Comparison of ENCODE assay signal across 1 cellular context in genomic region chr5:80474929-80475328, GRCh38.
TF ChIP-seq lines count a peak whose summit lies in the region.

No MANE protein-coding gene starts in this region.

TF ChIP-seq in HepG2, 621 proteins besides CTCF, POLR2A, EP300 and RAD21 (continued from another document and continues in another):
- TF ChIP-seq, protein P1, sequence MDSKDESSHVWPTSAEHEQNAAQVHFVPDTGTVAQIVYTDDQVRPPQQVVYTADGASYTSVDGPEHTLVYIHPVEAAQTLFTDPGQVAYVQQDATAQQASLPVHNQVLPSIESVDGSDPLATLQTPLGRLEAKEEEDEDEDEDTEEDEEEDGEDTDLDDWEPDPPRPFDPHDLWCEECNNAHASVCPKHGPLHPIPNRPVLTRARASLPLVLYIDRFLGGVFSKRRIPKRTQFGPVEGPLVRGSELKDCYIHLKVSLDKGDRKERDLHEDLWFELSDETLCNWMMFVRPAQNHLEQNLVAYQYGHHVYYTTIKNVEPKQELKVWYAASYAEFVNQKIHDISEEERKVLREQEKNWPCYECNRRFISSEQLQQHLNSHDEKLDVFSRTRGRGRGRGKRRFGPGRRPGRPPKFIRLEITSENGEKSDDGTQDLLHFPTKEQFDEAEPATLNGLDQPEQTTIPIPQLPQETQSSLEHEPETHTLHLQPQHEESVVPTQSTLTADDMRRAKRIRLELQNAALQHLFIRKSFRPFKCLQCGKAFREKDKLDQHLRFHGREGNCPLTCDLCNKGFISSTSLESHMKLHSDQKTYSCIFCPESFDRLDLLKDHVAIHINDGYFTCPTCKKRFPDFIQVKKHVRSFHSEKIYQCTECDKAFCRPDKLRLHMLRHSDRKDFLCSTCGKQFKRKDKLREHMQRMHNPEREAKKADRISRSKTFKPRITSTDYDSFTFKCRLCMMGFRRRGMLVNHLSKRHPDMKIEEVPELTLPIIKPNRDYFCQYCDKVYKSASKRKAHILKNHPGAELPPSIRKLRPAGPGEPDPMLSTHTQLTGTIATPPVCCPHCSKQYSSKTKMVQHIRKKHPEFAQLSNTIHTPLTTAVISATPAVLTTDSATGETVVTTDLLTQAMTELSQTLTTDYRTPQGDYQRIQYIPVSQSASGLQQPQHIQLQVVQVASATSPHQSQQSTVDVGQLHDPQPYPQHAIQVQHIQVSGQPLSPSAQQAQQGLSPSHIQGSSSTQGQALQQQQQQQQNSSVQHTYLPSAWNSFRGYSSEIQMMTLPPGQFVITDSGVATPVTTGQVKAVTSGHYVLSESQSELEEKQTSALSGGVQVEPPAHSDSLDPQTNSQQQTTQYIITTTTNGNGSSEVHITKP (CRISPR knock-in tag; IDR thresholded peaks at IDR 0.05; ENCODE audit: low read depth) = no peak
- TF ChIP-seq POLR2AphosphoS2 (IDR thresholded peaks at IDR 0.05; ENCODE audit: low read depth, low read length) (no peak), NFKB2 (CRISPR knock-in tag; IDR thresholded peaks at IDR 0.05; ENCODE audit: borderline replicate concordance) (no peak), GLI4 (CRISPR knock-in tag; IDR thresholded peaks at IDR 0.05; ENCODE audit: borderline replicate concordance) (no peak), MLLT10 (CRISPR knock-in tag; IDR thresholded peaks at IDR 0.05) (no peak), JUNB (CRISPR knock-in tag; IDR thresholded peaks at IDR 0.05; ENCODE audit: borderline replicate concordance) (no peak), ZBTB42 (CRISPR knock-in tag; IDR thresholded peaks at IDR 0.05) (no peak), NR2F2 (IDR thresholded peaks at IDR 0.05; ENCODE audit: borderline replicate concordance, low read depth) (peak; percentile 51; the same call in 1 of the 2 replicates), ZNF619 (CRISPR knock-in tag; IDR thresholded peaks at IDR 0.05) (no peak), SMAD3 (CRISPR knock-in tag; IDR thresholded peaks at IDR 0.05) (0 out of 2 replicates have a peak, but pooled peaks have one; percentile 67), ZNF552 (CRISPR knock-in tag; IDR thresholded peaks at IDR 0.05; ENCODE audit: borderline replicate concordance) (no peak), ZFP37 (CRISPR knock-in tag; IDR thresholded peaks at IDR 0.05; ENCODE audit: borderline replicate concordance) (no peak), POLR2G (IDR thresholded peaks at IDR 0.05; ENCODE audit: low read depth, low read length) (no peak), ZNF766 (CRISPR knock-in tag; IDR thresholded peaks at IDR 0.05; ENCODE audit: borderline replicate concordance) (no peak), FOXP4 (CRISPR knock-in tag; IDR thresholded peaks at IDR 0.05) (peak; percentile 68), ZNF891 (CRISPR knock-in tag; IDR thresholded peaks at IDR 0.05) (no peak), ZNF672 (CRISPR knock-in tag; IDR thresholded peaks at IDR 0.05) (no peak), FIP1L1 (IDR thresholded peaks at IDR 0.05; ENCODE audit: borderline replicate concordance, insufficient read depth, low read depth, low read length) (no peak), JARID2 (CRISPR knock-in tag; IDR thresholded peaks at IDR 0.05; ENCODE audit: insufficient replicate concordance) (no peak), TOE1 (CRISPR knock-in tag; IDR thresholded peaks at IDR 0.05) (no peak), AGO1 (IDR thresholded peaks at IDR 0.05; ENCODE audit: low read depth, low read length, poor library complexity, severe bottlenecking) (no peak), ZNF780A (CRISPR knock-in tag; IDR thresholded peaks at IDR 0.05) (no peak), ZNF34 (CRISPR knock-in tag; IDR thresholded peaks at IDR 0.05; ENCODE audit: borderline replicate concordance) (no peak), MTF2 (CRISPR knock-in tag; IDR thresholded peaks at IDR 0.05; ENCODE audit: borderline replicate concordance) (no peak), SNAPC5 (CRISPR knock-in tag; IDR thresholded peaks at IDR 0.05; ENCODE audit: borderline replicate concordance) (no peak), CBFB (CRISPR knock-in tag; IDR thresholded peaks at IDR 0.05) (no peak), ZNF7 (CRISPR knock-in tag; IDR thresholded peaks at IDR 0.05) (no peak), MAFF (IDR thresholded peaks at IDR 0.05; ENCODE audit: low read depth, low read length) (no peak), ZNF451 (CRISPR knock-in tag; IDR thresholded peaks at IDR 0.05) (no peak), POGZ (CRISPR knock-in tag; IDR thresholded peaks at IDR 0.05) (peak; percentile 84), ZNF143 (CRISPR knock-in tag; IDR thresholded peaks at IDR 0.05) (no peak), CHCHD3 (CRISPR knock-in tag; IDR thresholded peaks at IDR 0.05) (no peak), POLR2AphosphoS5 (IDR thresholded peaks at IDR 0.05; ENCODE audit: low read depth, low read length) (no peak)
- TF ChIP-seq, protein P2, sequence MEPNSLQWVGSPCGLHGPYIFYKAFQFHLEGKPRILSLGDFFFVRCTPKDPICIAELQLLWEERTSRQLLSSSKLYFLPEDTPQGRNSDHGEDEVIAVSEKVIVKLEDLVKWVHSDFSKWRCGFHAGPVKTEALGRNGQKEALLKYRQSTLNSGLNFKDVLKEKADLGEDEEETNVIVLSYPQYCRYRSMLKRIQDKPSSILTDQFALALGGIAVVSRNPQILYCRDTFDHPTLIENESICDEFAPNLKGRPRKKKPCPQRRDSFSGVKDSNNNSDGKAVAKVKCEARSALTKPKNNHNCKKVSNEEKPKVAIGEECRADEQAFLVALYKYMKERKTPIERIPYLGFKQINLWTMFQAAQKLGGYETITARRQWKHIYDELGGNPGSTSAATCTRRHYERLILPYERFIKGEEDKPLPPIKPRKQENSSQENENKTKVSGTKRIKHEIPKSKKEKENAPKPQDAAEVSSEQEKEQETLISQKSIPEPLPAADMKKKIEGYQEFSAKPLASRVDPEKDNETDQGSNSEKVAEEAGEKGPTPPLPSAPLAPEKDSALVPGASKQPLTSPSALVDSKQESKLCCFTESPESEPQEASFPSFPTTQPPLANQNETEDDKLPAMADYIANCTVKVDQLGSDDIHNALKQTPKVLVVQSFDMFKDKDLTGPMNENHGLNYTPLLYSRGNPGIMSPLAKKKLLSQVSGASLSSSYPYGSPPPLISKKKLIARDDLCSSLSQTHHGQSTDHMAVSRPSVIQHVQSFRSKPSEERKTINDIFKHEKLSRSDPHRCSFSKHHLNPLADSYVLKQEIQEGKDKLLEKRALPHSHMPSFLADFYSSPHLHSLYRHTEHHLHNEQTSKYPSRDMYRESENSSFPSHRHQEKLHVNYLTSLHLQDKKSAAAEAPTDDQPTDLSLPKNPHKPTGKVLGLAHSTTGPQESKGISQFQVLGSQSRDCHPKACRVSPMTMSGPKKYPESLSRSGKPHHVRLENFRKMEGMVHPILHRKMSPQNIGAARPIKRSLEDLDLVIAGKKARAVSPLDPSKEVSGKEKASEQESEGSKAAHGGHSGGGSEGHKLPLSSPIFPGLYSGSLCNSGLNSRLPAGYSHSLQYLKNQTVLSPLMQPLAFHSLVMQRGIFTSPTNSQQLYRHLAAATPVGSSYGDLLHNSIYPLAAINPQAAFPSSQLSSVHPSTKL (CRISPR knock-in tag; IDR thresholded peaks at IDR 0.05) = peak; percentile 77
- TF ChIP-seq, protein P3, sequence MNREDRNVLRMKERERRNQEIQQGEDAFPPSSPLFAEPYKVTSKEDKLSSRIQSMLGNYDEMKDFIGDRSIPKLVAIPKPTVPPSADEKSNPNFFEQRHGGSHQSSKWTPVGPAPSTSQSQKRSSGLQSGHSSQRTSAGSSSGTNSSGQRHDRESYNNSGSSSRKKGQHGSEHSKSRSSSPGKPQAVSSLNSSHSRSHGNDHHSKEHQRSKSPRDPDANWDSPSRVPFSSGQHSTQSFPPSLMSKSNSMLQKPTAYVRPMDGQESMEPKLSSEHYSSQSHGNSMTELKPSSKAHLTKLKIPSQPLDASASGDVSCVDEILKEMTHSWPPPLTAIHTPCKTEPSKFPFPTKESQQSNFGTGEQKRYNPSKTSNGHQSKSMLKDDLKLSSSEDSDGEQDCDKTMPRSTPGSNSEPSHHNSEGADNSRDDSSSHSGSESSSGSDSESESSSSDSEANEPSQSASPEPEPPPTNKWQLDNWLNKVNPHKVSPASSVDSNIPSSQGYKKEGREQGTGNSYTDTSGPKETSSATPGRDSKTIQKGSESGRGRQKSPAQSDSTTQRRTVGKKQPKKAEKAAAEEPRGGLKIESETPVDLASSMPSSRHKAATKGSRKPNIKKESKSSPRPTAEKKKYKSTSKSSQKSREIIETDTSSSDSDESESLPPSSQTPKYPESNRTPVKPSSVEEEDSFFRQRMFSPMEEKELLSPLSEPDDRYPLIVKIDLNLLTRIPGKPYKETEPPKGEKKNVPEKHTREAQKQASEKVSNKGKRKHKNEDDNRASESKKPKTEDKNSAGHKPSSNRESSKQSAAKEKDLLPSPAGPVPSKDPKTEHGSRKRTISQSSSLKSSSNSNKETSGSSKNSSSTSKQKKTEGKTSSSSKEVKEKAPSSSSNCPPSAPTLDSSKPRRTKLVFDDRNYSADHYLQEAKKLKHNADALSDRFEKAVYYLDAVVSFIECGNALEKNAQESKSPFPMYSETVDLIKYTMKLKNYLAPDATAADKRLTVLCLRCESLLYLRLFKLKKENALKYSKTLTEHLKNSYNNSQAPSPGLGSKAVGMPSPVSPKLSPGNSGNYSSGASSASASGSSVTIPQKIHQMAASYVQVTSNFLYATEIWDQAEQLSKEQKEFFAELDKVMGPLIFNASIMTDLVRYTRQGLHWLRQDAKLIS (CRISPR knock-in tag; IDR thresholded peaks at IDR 0.05) = no peak
- TF ChIP-seq, protein P4, sequence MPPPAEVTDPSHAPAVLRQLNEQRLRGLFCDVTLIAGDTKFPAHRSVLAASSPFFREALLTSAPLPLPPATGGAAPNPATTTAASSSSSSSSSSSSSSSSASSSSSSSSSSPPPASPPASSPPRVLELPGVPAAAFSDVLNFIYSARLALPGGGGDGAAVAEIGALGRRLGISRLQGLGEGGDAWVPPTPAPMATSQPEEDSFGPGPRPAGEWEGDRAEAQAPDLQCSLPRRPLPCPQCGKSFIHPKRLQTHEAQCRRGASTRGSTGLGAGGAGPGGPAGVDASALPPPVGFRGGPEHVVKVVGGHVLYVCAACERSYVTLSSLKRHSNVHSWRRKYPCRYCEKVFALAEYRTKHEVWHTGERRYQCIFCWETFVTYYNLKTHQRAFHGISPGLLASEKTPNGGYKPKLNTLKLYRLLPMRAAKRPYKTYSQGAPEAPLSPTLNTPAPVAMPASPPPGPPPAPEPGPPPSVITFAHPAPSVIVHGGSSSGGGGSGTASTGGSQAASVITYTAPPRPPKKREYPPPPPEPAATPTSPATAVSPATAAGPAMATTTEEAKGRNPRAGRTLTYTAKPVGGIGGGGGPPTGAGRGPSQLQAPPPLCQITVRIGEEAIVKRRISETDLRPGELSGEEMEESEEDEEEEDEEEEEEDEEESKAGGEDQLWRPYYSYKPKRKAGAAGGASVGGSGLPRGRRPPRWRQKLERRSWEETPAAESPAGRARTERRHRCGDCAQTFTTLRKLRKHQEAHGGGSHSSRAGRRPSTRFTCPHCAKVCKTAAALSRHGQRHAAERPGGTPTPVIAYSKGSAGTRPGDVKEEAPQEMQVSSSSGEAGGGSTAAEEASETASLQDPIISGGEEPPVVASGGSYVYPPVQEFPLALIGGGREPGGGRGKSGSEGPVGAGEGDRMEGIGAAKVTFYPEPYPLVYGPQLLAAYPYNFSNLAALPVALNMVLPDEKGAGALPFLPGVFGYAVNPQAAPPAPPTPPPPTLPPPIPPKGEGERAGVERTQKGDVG (CRISPR knock-in tag; IDR thresholded peaks at IDR 0.05; ENCODE audit: borderline replicate concordance) = no peak
- TF ChIP-seq, protein P5, sequence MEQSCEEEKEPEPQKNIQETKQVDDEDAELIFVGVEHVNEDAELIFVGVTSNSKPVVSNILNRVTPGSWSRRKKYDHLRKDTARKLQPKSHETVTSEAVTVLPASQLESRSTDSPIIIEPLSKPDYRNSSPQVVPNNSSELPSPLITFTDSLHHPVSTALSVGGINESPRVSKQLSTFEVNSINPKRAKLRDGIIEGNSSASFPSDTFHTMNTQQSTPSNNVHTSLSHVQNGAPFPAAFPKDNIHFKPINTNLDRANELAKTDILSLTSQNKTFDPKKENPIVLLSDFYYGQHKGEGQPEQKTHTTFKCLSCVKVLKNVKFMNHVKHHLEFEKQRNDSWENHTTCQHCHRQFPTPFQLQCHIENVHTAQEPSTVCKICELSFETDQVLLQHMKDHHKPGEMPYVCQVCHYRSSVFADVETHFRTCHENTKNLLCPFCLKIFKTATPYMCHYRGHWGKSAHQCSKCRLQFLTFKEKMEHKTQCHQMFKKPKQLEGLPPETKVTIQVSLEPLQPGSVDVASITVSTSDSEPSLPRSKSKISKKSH (CRISPR knock-in tag; IDR thresholded peaks at IDR 0.05; ENCODE audit: borderline replicate concordance) = no peak
